In the genomic region with DNA sequence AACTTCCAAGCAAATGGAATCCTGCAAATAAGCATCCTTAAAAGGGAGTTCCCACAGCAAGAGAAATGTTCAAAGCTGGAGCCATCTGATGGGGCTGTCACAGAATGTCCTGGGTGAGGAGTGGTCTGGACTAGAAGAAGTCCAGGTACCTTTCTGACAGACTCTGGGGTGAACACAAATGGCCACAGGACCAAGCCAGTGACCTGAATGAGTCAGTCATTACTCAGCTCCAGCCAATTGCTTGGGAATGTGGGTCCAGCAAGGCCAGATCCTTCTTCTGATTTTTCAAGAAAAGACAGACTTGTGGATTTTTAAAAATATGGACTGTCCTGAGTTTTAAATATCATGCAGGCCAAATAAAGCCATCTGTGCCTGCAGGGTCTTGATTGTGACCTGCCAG, we compare ENCODE assay signal across 11 cellular contexts. TPM values are rescaled to one million over a fixed set of nuclear protein-coding genes. Genes with fewer than 3 reads are reported as not detected.
A peak's percentile ranks its signal among the peaks of the same experiment; 100 is the strongest.
DNase-seq lines count a peak whose midpoint lies in the region; ATAC-seq and TF ChIP-seq lines count a peak whose summit lies in the region.
"Had no signal": no experiment of that assay in that cellular context is flagged by ENCODE, and none has a peak within 500 bp of the region (broad histone marks: within the 10 kb centered on the region; RNA-seq: fewer than 3 reads in every experiment).

No MANE protein-coding gene starts in this region.

- intact Hi-C loops in CD4-positive, alpha-beta T cell (cut with DNase I, micrococcal nuclease) = no loop called here
- intact Hi-C loops in PC-3 (cut with micrococcal nuclease) = loop anchor here (5.0 kb wide), 1 partner anchor 67 kb away; no protein-coding TSS in a partner anchor
- intact Hi-C loops in A673 (cut with micrococcal nuclease; ENCODE audit: unreplicated experiment) = no loop called here

- peaks cover 40% of the 10 kb centered on the region for H3K4me1 ChIP-seq in PC-3 (ENCODE audit: insufficient read depth, low read length)
- no peaks in the 10 kb centered on the region for H3K4me1 ChIP-seq in A673 (ENCODE audit: insufficient read depth, low read length, poor library complexity, severe bottlenecking)

- no peak for DNase-seq in CD4-positive, alpha-beta T cell
- DNase-seq in PC-3 (peak; percentile 74), dedifferentiated amniotic fluid mesenchymal stem cell (ENCODE audit: extremely low spot score) (peak; percentile 42), A673 (ENCODE audit: low spot score) (no peak), DMS153 (lab: John Stamatoyannopoulos, UW) (no peak)
- DNase-seq: activated T-cell treated with anti-CD3 and anti-CD28 coated beads for 4 hours, endodermal cell, left colon had no signal

- H2AFZ ChIP-seq in PC-3 (ENCODE audit: low read length) = no peak overlapping the region

- no peak for TF ChIP-seq CTCF in CD4-positive, alpha-beta T cell (IDR thresholded peaks at IDR 0.05)
- TF ChIP-seq CTCF in PC-3 (conservative IDR thresholded peaks at IDR 0.05; ENCODE audit: low read depth, low read length) = no peak
- TF ChIP-seq CTCF in nephron (IDR thresholded peaks at IDR 0.05; ENCODE audit: unreplicated experiment in 3 of 3) = no peak
- no peak for TF ChIP-seq CTCF in A673 (conservative IDR thresholded peaks at IDR 0.05; ENCODE audit: low read depth, low read length)

- BruUV-seq in PC-3 (replicated peaks; lab: Mats Ljungman, UMichigan) = no TSS peak
- no TSS peak for BruUV-seq in A673 (replicated peaks; lab: Mats Ljungman, UMichigan)

- H3K36me3 ChIP-seq in PC-3 (ENCODE audit: low read depth, low read length) (peaks cover 10% of the 10 kb centered on the region; the same call in 1 of the 2 replicates), A673 (ENCODE audit: insufficient read depth, low read length, poor library complexity, severe bottlenecking) (no peaks in the 10 kb centered on the region)

- CTCF ChIA-PET in CD4-positive, alpha-beta T cell (lab: Charles Lee) = no interaction called here
- CTCF ChIA-PET in PC-3 (lab: Charles Lee) (interaction anchor here (1.3 kb wide), 1 partner anchor 149 kb away, joined by 7 read pairs; no protein-coding TSS in a partner anchor), A673 (lab: Charles Lee) (no interaction called here)

- no peaks in the 10 kb centered on the region for H4K20me1 ChIP-seq in PC-3 (ENCODE audit: low read length)

- H3K4me3 ChIP-seq in PC-3 (ENCODE audit: low read length) (peak overlapping the region; percentile 2; the same call in 1 of the 2 replicates), A673 (ENCODE audit: low read depth, low read length, poor library complexity, severe bottlenecking) (no peak overlapping the region)

- H3K4me1 Mint-ChIP-seq in CD4-positive, alpha-beta T cell (ENCODE audit: low read depth) = peaks cover 65% of the 10 kb centered on the region
- H3K4me1 Mint-ChIP-seq in nephron = peaks cover 24% of the 10 kb centered on the region

- H3K36me3 Mint-ChIP-seq in CD4-positive, alpha-beta T cell (ENCODE audit: low read depth) = peaks cover 8% of the 10 kb centered on the region
- peaks cover 6% of the 10 kb centered on the region for H3K36me3 Mint-ChIP-seq in nephron (ENCODE audit: low read depth)

- H3K4me3 Mint-ChIP-seq in CD4-positive, alpha-beta T cell = no peak overlapping the region
- no peak overlapping the region for H3K4me3 Mint-ChIP-seq in nephron
- H3K4me3 Mint-ChIP-seq: endodermal cell had no signal

- H3K27ac Mint-ChIP-seq in CD4-positive, alpha-beta T cell = peak overlapping the region; percentile 90
- peak overlapping the region in 2 of 3 experiments; percentile 20 to 37 for H3K27ac Mint-ChIP-seq in nephron

- H3K27me3 Mint-ChIP-seq in CD4-positive, alpha-beta T cell = no peaks in the 10 kb centered on the region
- no peaks in the 10 kb centered on the region for H3K27me3 Mint-ChIP-seq in nephron (ENCODE audit: low read depth)

- H3K9me2 ChIP-seq in PC-3 (replicated peaks; ENCODE audit: low read length) = no peaks in the 10 kb centered on the region

- H3K27me3 ChIP-seq in CD4-positive, alpha-beta T cell (ENCODE audit: control insufficient read depth, insufficient read depth, low read length) = no peaks in the 10 kb centered on the region
- no peaks in the 10 kb centered on the region for H3K27me3 ChIP-seq in PC-3 (ENCODE audit: low read length)
- no peaks in the 10 kb centered on the region for H3K27me3 ChIP-seq in A673 (replicated peaks; ENCODE audit: insufficient read depth, low read depth, low read length, poor library complexity)

- ATAC-seq in CD4-positive, alpha-beta T cell (ENCODE audit: poor library complexity) = no peak
- ATAC-seq in PC-3 (peak; percentile 77), HG02840 (IDR thresholded peaks at IDR 0.05; ENCODE audit: low FRiP score, unreplicated experiment) (no peak), GM18870 (IDR thresholded peaks at IDR 0.05; ENCODE audit: unreplicated experiment) (no peak)
- ATAC-seq: left colon had no signal

- H3K27ac ChIP-seq in CD4-positive, alpha-beta T cell (ENCODE audit: low read depth, low read length) = no peak overlapping the region
- peak overlapping the region; percentile 71 for H3K27ac ChIP-seq in PC-3 (ENCODE audit: low read length)
- no peak overlapping the region for H3K27ac ChIP-seq in A673 (ENCODE audit: low read depth, low read length, poor library complexity, severe bottlenecking)

- H3F3A ChIP-seq in PC-3 (ENCODE audit: low read length, unreplicated experiment) = peaks cover 7% of the 10 kb centered on the region

- no peaks in the 10 kb centered on the region for H3K9me3 ChIP-seq in CD4-positive, alpha-beta T cell (ENCODE audit: control insufficient read depth, low read length)
- H3K9me3 ChIP-seq in PC-3 (ENCODE audit: low read length) = no peaks in the 10 kb centered on the region
- H3K9me3 ChIP-seq in A673 (ENCODE audit: low read depth, low read length, poor library complexity, severe bottlenecking) = no peaks in the 10 kb centered on the region

- POLR2A ChIA-PET in CD4-positive, alpha-beta T cell (lab: Charles Lee) = interaction anchor here (0.9 kb wide), 1 partner anchor 32 kb away, joined by 3 read pairs; no protein-coding TSS in a partner anchor
- POLR2A ChIA-PET in PC-3 (lab: Charles Lee; ENCODE audit: unreplicated experiment) (no interaction called here), A673 (lab: Charles Lee; ENCODE audit: low non-redundant PET) (no interaction called here)

- H3K9me3 Mint-ChIP-seq in CD4-positive, alpha-beta T cell = no peaks in the 10 kb centered on the region
- no peaks in the 10 kb centered on the region for H3K9me3 Mint-ChIP-seq in nephron

- peak overlapping the region; percentile 55 for H3K4me2 ChIP-seq in PC-3 (ENCODE audit: low read length)

- H3K9ac ChIP-seq in PC-3 (ENCODE audit: low read length) = no peak overlapping the region

- peaks cover 42% of the 10 kb centered on the region for H3K79me2 ChIP-seq in PC-3 (ENCODE audit: low read length)

RNA-seq across cellular contexts. Expression of gene GALNT10, which starts 30.1 kb away (rescaled TPM):
- total RNA-seq in CD4-positive, alpha-beta T cell = 10 to 100 TPM; 21.7 to 23.0 TPM
- total RNA-seq in PC-3 (2014; rRNA removed) (44.9 and 46.2 TPM in 2 replicates), A673 (2021) (17.9 and 18.0 TPM in 2 replicates)

Comparison
In these comparisons a context has a peak if more than half of its experiments do, and no peak if none do; other contexts are left out.
1. DNase-seq: peak in PC-3 (single experiment) and dedifferentiated amniotic fluid mesenchymal stem cell (single experiment); none in CD4-positive, alpha-beta T cell (0 of 10), A673 (single experiment) and DMS153 (single experiment).